In genomic region chr1:205812271-205812877, GRCh38 we compare ENCODE assay signal across 8 cellular contexts. TPM values are rescaled to one million over a fixed set of nuclear protein-coding genes. Genes with fewer than 3 reads are reported as not detected.
DNase-seq lines count a peak whose midpoint lies in the region; ATAC-seq and TF ChIP-seq lines count a peak whose summit lies in the region.

No MANE protein-coding gene starts in this region.

- intact Hi-C loops in CD14-positive monocyte (cut with micrococcal nuclease) (no loop called here), lower lobe of right lung (cut with DNase I) (no loop called here)

- no peaks in the 10 kb centered on the region for H3K9me2 ChIP-seq in GM23248 (ENCODE audit: insufficient read depth)

- H3K36me3 ChIP-seq in GM23248 (ENCODE audit: low read depth) (no peaks in the 10 kb centered on the region), RWPE2 (ENCODE audit: low read depth) (peaks cover 8% of the 10 kb centered on the region), lower lobe of right lung (peaks cover 9% of the 10 kb centered on the region)

- peak overlapping the region; percentile 83 for H3K9ac ChIP-seq in GM23248

- H3K4me3 ChIP-seq in GM23248: peak overlapping the region; percentile 89
- peak overlapping the region; percentile 64 for H3K4me3 ChIP-seq in RWPE2 (ENCODE audit: severe bottlenecking)
- peak overlapping the region; percentile 94 for H3K4me3 ChIP-seq in lower lobe of right lung

- no peaks in the 10 kb centered on the region for H3K9me3 ChIP-seq in GM23248 (ENCODE audit: low read depth)
- H3K9me3 ChIP-seq in RWPE2 (ENCODE audit: severe bottlenecking): no peaks in the 10 kb centered on the region
- no peaks in the 10 kb centered on the region for H3K9me3 ChIP-seq in lower lobe of right lung

- H3K27me3 ChIP-seq in GM23248 (replicated peaks; ENCODE audit: insufficient read depth): no peaks in the 10 kb centered on the region
- H3K27me3 ChIP-seq in RWPE2 (ENCODE audit: insufficient read depth, poor library complexity, severe bottlenecking): no peaks in the 10 kb centered on the region
- H3K27me3 ChIP-seq in lower lobe of right lung (ENCODE audit: low read depth): no peaks in the 10 kb centered on the region

- TF ChIP-seq CTCF in CD14-positive monocyte (IDR thresholded peaks at IDR 0.05) (no peak), RWPE2 (IDR thresholded peaks at IDR 0.05; ENCODE audit: poor library complexity, severe bottlenecking) (no peak), lower lobe of right lung (IDR thresholded peaks at IDR 0.05) (no peak)

- DNase-seq in CD14-positive monocyte (ENCODE audit: low spot score): no peak
- peak; percentile 48 for DNase-seq in GM23248
- no peak for DNase-seq in RWPE2 (ENCODE audit: low spot score)
- DNase-seq in dermis blood vessel endothelial cell: peak; percentile 39
- no peak for DNase-seq in lower lobe of right lung
- peak; percentile 3 for DNase-seq in stromal cell of bone marrow (ENCODE audit: low read depth)
- no peak for DNase-seq in cerebellar nuclear complex (lab: John Stamatoyannopoulos, UW)
- no peak for DNase-seq in left lobe of liver (ENCODE audit: low spot score)

- H3F3A ChIP-seq in GM23248 (ENCODE audit: insufficient read depth): 0 out of 2 replicates have a peak, but pooled peaks cover 8% of the 10 kb centered on the region

- peaks cover 52% of the 10 kb centered on the region for H3K79me2 ChIP-seq in GM23248 (ENCODE audit: insufficient read depth)

- ATAC-seq in RWPE2 (ENCODE audit: low read depth): peak; percentile 22
- peak; percentile 31 to 38 for ATAC-seq in lower lobe of right lung
- ATAC-seq in left lobe of liver: no peak

- H3K4me1 ChIP-seq in GM23248 (ENCODE audit: insufficient read depth): peaks cover 12% of the 10 kb centered on the region
- H3K4me1 ChIP-seq in RWPE2 (ENCODE audit: insufficient read depth, poor library complexity, severe bottlenecking): peaks cover 7% of the 10 kb centered on the region
- H3K4me1 ChIP-seq in lower lobe of right lung: peaks cover 52% of the 10 kb centered on the region

- 0 to 4% methylated on average over 9 to 16 of the region's 16 CpGs for WGBS in GM23248 (ENCODE audit: low coverage in 1 of 2, low lambda C conversion rate in 2 of 2, missing lambda C conversion rate in 2 of 2), 2 experiments

- H3K27me3 Mint-ChIP-seq in CD14-positive monocyte (ENCODE audit: low read depth in 3 of 3): peaks cover 31 to 39% (median 33%) of the 10 kb centered on the region in 3 donors

- peaks cover 21% of the 10 kb centered on the region for H3K4me1 Mint-ChIP-seq in CD14-positive monocyte

- peaks cover 0 to 12% of the 10 kb centered on the region in 2 donors for H3K36me3 Mint-ChIP-seq in CD14-positive monocyte

- in situ Hi-C loops in GM23248 (cut with MboI): no loop called here

- H3K4me2 ChIP-seq in GM23248 (ENCODE audit: unreplicated experiment): peak overlapping the region; percentile 97

- H3K27ac ChIP-seq in GM23248 (peak overlapping the region; percentile 35), RWPE2 (ENCODE audit: poor library complexity, severe bottlenecking) (peak overlapping the region; percentile 35), lower lobe of right lung (peak overlapping the region; percentile 88)

- peaks cover 0 to 5% (median 0%) of the 10 kb centered on the region in 7 donors for H3K9me3 Mint-ChIP-seq in CD14-positive monocyte

- H4K20me1 ChIP-seq in GM23248 (ENCODE audit: insufficient read depth): no peaks in the 10 kb centered on the region

- peak overlapping the region in 1 of 7 donors; percentile 75 for H3K27ac Mint-ChIP-seq in CD14-positive monocyte

- peak overlapping the region; percentile 86 to 91 for H3K4me3 Mint-ChIP-seq in CD14-positive monocyte

- peak overlapping the region; percentile 92 for H2AFZ ChIP-seq in GM23248

RNA-seq across cellular contexts. Expression of gene SLC41A1, which starts 0.6 kb away (rescaled TPM):
- 1 to 10 TPM in 1 of 2 donors, under 1 TPM in 1; 0.54 to 1.1 TPM for polyA plus RNA-seq in CD14-positive monocyte
- total RNA-seq in GM23248 (2014; rRNA removed; shearing (Covaris generic)): 22.4 and 24.4 TPM in 2 replicates
- 21.3 and 22.7 TPM in 2 replicates for polyA plus RNA-seq in GM23248 (2016; fragmentation: Nextera tagmentation; extraction: Ambion mirVana)
- 22.8 and 30.7 TPM in 2 replicates for total RNA-seq in dermis blood vessel endothelial cell
- 29.3 TPM for total RNA-seq in lower lobe of right lung
- 4.5 TPM for total RNA-seq in left lobe of liver

RNA-seq across cellular contexts. Expression of gene RAB29, which starts 37.1 kb away (rescaled TPM):
- polyA plus RNA-seq in CD14-positive monocyte: 10 to 100 TPM; 31.5 to 32.2 TPM
- 12.1 and 16.8 TPM in 2 replicates for total RNA-seq in GM23248 (2014; rRNA removed; shearing (Covaris generic))
- 18.0 and 18.1 TPM in 2 replicates for polyA plus RNA-seq in GM23248 (2016; fragmentation: Nextera tagmentation; extraction: Ambion mirVana)
- 28.2 and 29.6 TPM in 2 replicates for total RNA-seq in dermis blood vessel endothelial cell
- 23.9 TPM for total RNA-seq in lower lobe of right lung
- total RNA-seq in left lobe of liver: 20.7 TPM

RNA-seq across cellular contexts. Expression of gene PM20D1, which starts 37.6 kb away (rescaled TPM):
- polyA plus RNA-seq in CD14-positive monocyte (not detected), GM23248 (2016; fragmentation: Nextera tagmentation; extraction: Ambion mirVana) (0.11 TPM in 1 of 2 replicates, not detected in the other)
- 0.22 TPM in 1 of 2 replicates, not detected in the other for total RNA-seq in GM23248 (2014; rRNA removed; shearing (Covaris generic))
- total RNA-seq in dermis blood vessel endothelial cell (0.05 TPM in 1 of 2 replicates, not detected in the other), lower lobe of right lung (0.30 TPM), left lobe of liver (0.13 TPM)

Comparison
In these comparisons a context has a peak if more than half of its experiments do, and no peak if none do; other contexts are left out.
1. DNase-seq: peak in GM23248 (single experiment), dermis blood vessel endothelial cell (single experiment) and stromal cell of bone marrow (single experiment); none in CD14-positive monocyte (single experiment), RWPE2 (single experiment), lower lobe of right lung (single experiment), cerebellar nuclear complex (0 of 2) and left lobe of liver (single experiment).
2. H3K27ac ChIP-seq: peak in every context shown above with its lines; median percentile 88 in lower lobe of right lung; 35 in GM23248; 35 in RWPE2.
3. Peak in every context shown above with its lines, with median percentiles within 50 percentile points of each other: H3K4me3 ChIP-seq.